ENCODE assay signal across 25 cellular contexts in the genomic region with DNA sequence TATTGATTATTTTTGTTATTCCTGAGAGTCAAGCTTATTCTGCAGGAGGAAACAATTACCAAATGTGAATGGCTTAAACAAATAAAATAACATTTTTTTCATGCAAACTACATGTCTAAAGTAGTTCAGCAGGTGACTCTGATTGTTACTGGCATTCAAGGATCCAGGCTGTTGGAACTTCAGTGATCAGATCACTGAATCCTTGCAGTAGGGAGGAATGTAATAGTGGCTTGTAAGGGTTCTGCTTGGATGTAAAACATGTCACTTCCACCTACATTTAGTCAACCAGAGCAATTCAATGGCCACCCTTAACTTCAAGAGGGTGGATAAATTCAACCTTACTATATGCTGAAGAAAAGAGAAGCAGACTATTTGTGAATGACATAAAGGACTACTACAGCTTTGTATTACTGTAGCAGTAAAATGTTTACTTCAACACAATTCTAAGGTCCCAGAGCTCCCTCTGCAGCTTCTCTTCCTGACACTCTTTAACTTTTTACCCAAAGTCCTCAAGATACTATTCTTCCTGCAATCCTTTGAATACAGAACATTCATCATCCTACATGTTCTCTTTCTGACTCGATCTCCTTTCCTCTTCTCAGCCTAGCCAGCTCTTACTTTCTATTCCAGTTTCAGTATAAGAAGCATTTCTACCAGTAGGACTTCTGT.
DNase-seq lines count a peak whose midpoint lies in the region; ATAC-seq and TF ChIP-seq lines count a peak whose summit lies in the region.
"Had no signal": no experiment of that assay in that cellular context is flagged by ENCODE, and none has a peak within 500 bp of the region (broad histone marks: within the 10 kb centered on the region; RNA-seq: fewer than 3 reads in every experiment).

No MANE protein-coding gene starts in this region.

- POLR2A ChIA-PET in RWPE1 (lab: Yijun Ruan, JAX; ENCODE audit: low non-redundant PET), result no interaction called here

- H4K8ac ChIP-seq in H9 (replicated peaks; ENCODE audit: insufficient read length, low read depth, low read length) (no peak overlapping the region), mesenchymal stem cell (ENCODE audit: low read length) (no peak overlapping the region)

- H2BK15ac ChIP-seq in H9 (ENCODE audit: low read depth, low read length), result no peak overlapping the region
- H2BK15ac ChIP-seq in mesenchymal stem cell (ENCODE audit: low read depth, poor library complexity, severe bottlenecking), result no peak overlapping the region

- ATAC-seq in foreskin keratinocyte, result no peak
- ATAC-seq in GM19397 (IDR thresholded peaks at IDR 0.05; ENCODE audit: unreplicated experiment), result no peak
- ATAC-seq: psoas muscle had no signal

- peaks cover 0 to 2% (median 0%) of the 10 kb centered on the region in 3 experiments; a peak in 1 of 7 replicates for H3K36me3 Mint-ChIP-seq in H9 (ENCODE audit: insufficient read depth in 1 of 3, low read depth in 3 of 3)
- no peaks in the 10 kb centered on the region for H3K36me3 Mint-ChIP-seq in neural progenitor cell
- H3K36me3 Mint-ChIP-seq: CD14-positive monocyte had no signal

- no peak overlapping the region for H4K91ac ChIP-seq in H9 (ENCODE audit: insufficient read length, low read depth, low read length)
- no peak overlapping the region for H4K91ac ChIP-seq in mesenchymal stem cell (ENCODE audit: low read length)

- H3K27ac ChIP-seq in H9 (ENCODE audit: insufficient read length, low read depth, low read length) (no peak overlapping the region), RWPE1 (no peak overlapping the region), foreskin keratinocyte (no peak overlapping the region), neural progenitor cell (no peak overlapping the region), mesenchymal stem cell (ENCODE audit: low read length, poor library complexity, severe bottlenecking) (no peak overlapping the region)
- H3K27ac ChIP-seq: psoas muscle, testis had no signal

- no peak overlapping the region for H3K4me3 Mint-ChIP-seq in H9
- H3K4me3 Mint-ChIP-seq in neural progenitor cell, result no peak overlapping the region
- H3K4me3 Mint-ChIP-seq: activated CD4-positive, alpha-beta T cell treated with anti-CD3 and anti-CD28 coated beads, Interleukin-2, amount 10 ng/mL, durations not matched to agents 7 days and 5 days; activated naive CD4-positive, alpha-beta T cell treated with anti-CD3 and anti-CD28 coated beads for 36 hours; CD14-positive monocyte; neural crest cell; T-helper 2 cell treated with Interferon-gamma antibody and Interleukin-4, amounts not matched to agents 5 μg/mL and 100 μg/mL, for 36 hours had no signal

- H3K4me2 ChIP-seq in H9 (ENCODE audit: insufficient read depth, insufficient read length, low read length) (no peak overlapping the region), neural progenitor cell (no peak overlapping the region), mesenchymal stem cell (ENCODE audit: low read length, poor library complexity, severe bottlenecking) (no peak overlapping the region)

- no peak overlapping the region for H2AK5ac ChIP-seq in H9 (ENCODE audit: insufficient read length, low read length)
- no peak overlapping the region for H2AK5ac ChIP-seq in mesenchymal stem cell (ENCODE audit: low read length, severe bottlenecking)

- no peak overlapping the region for H3K4ac ChIP-seq in H9 (ENCODE audit: low read depth, low read length)
- H3K4ac ChIP-seq in mesenchymal stem cell (ENCODE audit: low read depth in 1 of 2, low read length in 2 of 2), result no peak overlapping the region

- H3K79me2 ChIP-seq in H9 (ENCODE audit: insufficient read depth, low read length), result no peaks in the 10 kb centered on the region
- H3K79me2 ChIP-seq in neural progenitor cell (ENCODE audit: low read depth), result no peaks in the 10 kb centered on the region

- no peak overlapping the region for H4K5ac ChIP-seq in H9 (ENCODE audit: insufficient read length, low read depth, low read length)

- WGBS in H9 (ENCODE audit: extremely low coverage, insufficient read length, low lambda C conversion rate), result no CpG with 5 or more reads among the region's 1 CpG
- WGBS in mesenchymal stem cell, result 30% methylated on average over 1 of the region's 1 CpG

- no peaks in the 10 kb centered on the region for H3K27me3 Mint-ChIP-seq in H9 (ENCODE audit: low read depth)
- H3K27me3 Mint-ChIP-seq in neural progenitor cell (ENCODE audit: insufficient read depth, low read depth), result no peaks in the 10 kb centered on the region
- H3K27me3 Mint-ChIP-seq: activated CD4-positive, alpha-beta T cell treated with anti-CD3 and anti-CD28 coated beads, Interleukin-2, amount 10 ng/mL, durations not matched to agents 7 days and 5 days had no signal

- no peaks in the 10 kb centered on the region for H3K36me3 ChIP-seq in neural progenitor cell
- H3K36me3 ChIP-seq in mesenchymal stem cell (ENCODE audit: control insufficient read depth in 1 of 2, insufficient read depth in 2 of 2, low read depth in 1 of 2, low read length in 2 of 2), result no peaks in the 10 kb centered on the region
- H3K36me3 ChIP-seq: HAP-1 had no signal

- no peak overlapping the region for H2AFZ ChIP-seq in H9 (ENCODE audit: low read length)
- H2AFZ ChIP-seq in neural progenitor cell (replicated peaks), result no peak overlapping the region
- no peak overlapping the region for H2AFZ ChIP-seq in mesenchymal stem cell (ENCODE audit: low read depth, low read length)

- H3K4me1 ChIP-seq in H9 (ENCODE audit: insufficient read depth, low read length) (no peaks in the 10 kb centered on the region; the same call in 1 of the 2 replicates), foreskin keratinocyte (no peaks in the 10 kb centered on the region), neural progenitor cell (no peaks in the 10 kb centered on the region), mesenchymal stem cell (ENCODE audit: control insufficient read depth, insufficient read depth, low read depth, low read length) (no peaks in the 10 kb centered on the region)
- H3K4me1 ChIP-seq: HAP-1, psoas muscle, testis had no signal

- H3K56ac ChIP-seq in H9 (ENCODE audit: insufficient read length, low read depth, low read length), result no peak overlapping the region

- H3K27ac Mint-ChIP-seq in H9 (peak overlapping the region in 1 of 3 experiments; percentile 6; a peak in 3 of 7 replicates), neural progenitor cell (no peak overlapping the region)
- H3K27ac Mint-ChIP-seq: activated CD4-positive, alpha-beta T cell treated with anti-CD3 and anti-CD28 coated beads, Interleukin-2, amount 10 ng/mL, durations not matched to agents 7 days and 5 days; activated naive CD4-positive, alpha-beta T cell treated with anti-CD3 and anti-CD28 coated beads for 36 hours; CD14-positive monocyte; T-helper 2 cell treated with Interferon-gamma antibody and Interleukin-4, amounts not matched to agents 5 μg/mL and 100 μg/mL, for 36 hours had no signal

- H4K20me1 ChIP-seq in H9 (ENCODE audit: control insufficient read depth, insufficient read depth, insufficient read length), result no peaks in the 10 kb centered on the region
- H4K20me1 ChIP-seq in neural progenitor cell (ENCODE audit: low read depth), result no peaks in the 10 kb centered on the region

- H3T11ph ChIP-seq in H9 (ENCODE audit: low read length), result no peak overlapping the region

- CTCF ChIA-PET in RWPE1 (lab: Yijun Ruan, JAX), result interaction anchor here (0.7 to 1.4 kb wide), 5 partner anchors 209 to 872 kb away, joined by 3 to 8 read pairs (median 5); no protein-coding TSS in a partner anchor

- H3K23ac ChIP-seq in H9 (ENCODE audit: insufficient read length, low read depth, low read length), result no peak overlapping the region
- no peak overlapping the region for H3K23ac ChIP-seq in mesenchymal stem cell (ENCODE audit: low read length in 2 of 2)

- H3K79me1 ChIP-seq in H9 (ENCODE audit: insufficient read depth, low read depth, low read length, poor library complexity, severe bottlenecking), result no peaks in the 10 kb centered on the region
- no peaks in the 10 kb centered on the region for H3K79me1 ChIP-seq in mesenchymal stem cell (replicated peaks; ENCODE audit: low read length, poor library complexity, severe bottlenecking)

- no peaks in the 10 kb centered on the region for H3K9me3 ChIP-seq in H9 (ENCODE audit: control insufficient read depth, low read depth, low read length)
- H3K9me3 ChIP-seq in neural progenitor cell (ENCODE audit: low read depth), result no peaks in the 10 kb centered on the region
- H3K9me3 ChIP-seq in mesenchymal stem cell (ENCODE audit: control insufficient read depth, low read length), result no peaks in the 10 kb centered on the region
- H3K9me3 ChIP-seq: HAP-1, testis had no signal

- no peaks in the 10 kb centered on the region for H3K23me2 ChIP-seq in H9 (ENCODE audit: insufficient read length, low read depth, low read length, poor library complexity, severe bottlenecking)

- H3K18ac ChIP-seq in H9 (ENCODE audit: insufficient read length, low read depth, low read length) (no peak overlapping the region), mesenchymal stem cell (ENCODE audit: low read depth in 1 of 2, low read length in 2 of 2) (no peak overlapping the region)

- H3K4me3 ChIP-seq in neural progenitor cell (no peak overlapping the region), mesenchymal stem cell (ENCODE audit: insufficient read depth in 1 of 2, low read depth in 1 of 2, low read length in 2 of 2) (no peak overlapping the region)
- H3K4me3 ChIP-seq: HAP-1, lung, psoas muscle, testis had no signal

- H3K9me3 Mint-ChIP-seq in H9 (peaks cover 0 to 2% of the 10 kb centered on the region in 2 experiments; a peak in 2 of 5 replicates), neural progenitor cell (no peaks in the 10 kb centered on the region)
- H3K9me3 Mint-ChIP-seq: neural crest cell had no signal

- H2BK5ac ChIP-seq in H9 (ENCODE audit: insufficient read length, low read length) (no peak overlapping the region), mesenchymal stem cell (ENCODE audit: low read depth, low read length, poor library complexity, severe bottlenecking) (no peak overlapping the region)

- H2BK20ac ChIP-seq in H9 (ENCODE audit: low read depth, low read length, poor library complexity, severe bottlenecking), result no peak overlapping the region

- H3K27me3 ChIP-seq in H9 (ENCODE audit: insufficient read depth, low read length) (no peaks in the 10 kb centered on the region), foreskin keratinocyte (no peaks in the 10 kb centered on the region), neural progenitor cell (no peaks in the 10 kb centered on the region), mesenchymal stem cell (ENCODE audit: control insufficient read depth in 1 of 2, insufficient read depth in 1 of 2, low read length in 2 of 2) (no peaks in the 10 kb centered on the region)
- H3K27me3 ChIP-seq: testis had no signal

- H2BK12ac ChIP-seq in H9 (ENCODE audit: insufficient read length, low read depth, low read length), result no peak overlapping the region
- no peak overlapping the region for H2BK12ac ChIP-seq in mesenchymal stem cell (ENCODE audit: low read length in 2 of 2)

- no peaks in the 10 kb centered on the region for H3F3A ChIP-seq in neural progenitor cell (ENCODE audit: low read depth)

- H3K14ac ChIP-seq in H9 (ENCODE audit: insufficient read depth, low read length), result no peak overlapping the region
- no peak overlapping the region for H3K14ac ChIP-seq in mesenchymal stem cell (ENCODE audit: low read length in 2 of 2)

- TF ChIP-seq CTCF in H9 (conservative IDR thresholded peaks at IDR 0.05) (peak; percentile 60; the same call in 2 of the 3 replicates), RWPE1 (conservative IDR thresholded peaks at IDR 0.05; ENCODE audit: low read depth) (no peak), foreskin keratinocyte (conservative IDR thresholded peaks at IDR 0.05) (peak; percentile 51), neural progenitor cell (IDR thresholded peaks at IDR 0.05) (peak; percentile 19)

- H3K4me1 Mint-ChIP-seq in H9 (peaks cover 14 to 16% of the 10 kb centered on the region in 2 experiments), neural progenitor cell (no peaks in the 10 kb centered on the region)
- H3K4me1 Mint-ChIP-seq: activated CD4-positive, alpha-beta T cell treated with anti-CD3 and anti-CD28 coated beads, Interleukin-2, amount 10 ng/mL, durations not matched to agents 7 days and 5 days; CD14-positive monocyte; neural crest cell had no signal

- H3K9ac ChIP-seq in H9 (ENCODE audit: extremely low read depth, insufficient read length, low read length), result no peak overlapping the region
- no peak overlapping the region for H3K9ac ChIP-seq in neural progenitor cell
- H3K9ac ChIP-seq in mesenchymal stem cell (ENCODE audit: low read length), result no peak overlapping the region

- H2BK120ac ChIP-seq in H9 (ENCODE audit: low read depth, low read length, poor library complexity, severe bottlenecking) (no peak overlapping the region), mesenchymal stem cell (ENCODE audit: low read depth, low read length) (no peak overlapping the region)

- DNase-seq in H9 (no peak), RWPE1 (ENCODE audit: low spot score) (peak; percentile 5), foreskin keratinocyte (peak; percentile 1 to 27), neural progenitor cell (ENCODE audit: low spot score) (peak; percentile 4), A172 (ENCODE audit: low spot score) (no peak), mesenchymal stem cell (no peak)
- DNase-seq: activated CD4-positive, alpha-beta T cell treated with anti-CD3 and anti-CD28 coated beads, Interleukin-2, amount 10 ng/mL, durations not matched to agents 7 days and 5 days; activated naive CD4-positive, alpha-beta T cell treated with anti-CD3 and anti-CD28 coated beads for 36 hours; activated T-cell treated with anti-CD3 and anti-CD28 coated beads, Interleukin-2, amount 50 U/mL, for 48 hours; DND-41; glutamatergic neuron; KG1; NCI-H1436 treated with DMSO at 0.1 percent for 48 hours; NCI-H2107; NCI-H82; psoas muscle; SHP77 treated with DMSO at 0.1 percent for 48 hours; stimulated activated naive CD4-positive, alpha-beta T cell treated with Interleukin-2 at 50 U/mL for 16 hours; testis had no signal

Comparison
In these comparisons a context has a peak if more than half of its experiments do, and no peak if none do; other contexts are left out.
1. DNase-seq: peak in RWPE1 (single experiment), foreskin keratinocyte (2 of 2) and neural progenitor cell (single experiment); none in H9 (single experiment), A172 (single experiment) and mesenchymal stem cell (single experiment).